ENCODE assay signal across 22 cellular contexts in the genomic region with DNA sequence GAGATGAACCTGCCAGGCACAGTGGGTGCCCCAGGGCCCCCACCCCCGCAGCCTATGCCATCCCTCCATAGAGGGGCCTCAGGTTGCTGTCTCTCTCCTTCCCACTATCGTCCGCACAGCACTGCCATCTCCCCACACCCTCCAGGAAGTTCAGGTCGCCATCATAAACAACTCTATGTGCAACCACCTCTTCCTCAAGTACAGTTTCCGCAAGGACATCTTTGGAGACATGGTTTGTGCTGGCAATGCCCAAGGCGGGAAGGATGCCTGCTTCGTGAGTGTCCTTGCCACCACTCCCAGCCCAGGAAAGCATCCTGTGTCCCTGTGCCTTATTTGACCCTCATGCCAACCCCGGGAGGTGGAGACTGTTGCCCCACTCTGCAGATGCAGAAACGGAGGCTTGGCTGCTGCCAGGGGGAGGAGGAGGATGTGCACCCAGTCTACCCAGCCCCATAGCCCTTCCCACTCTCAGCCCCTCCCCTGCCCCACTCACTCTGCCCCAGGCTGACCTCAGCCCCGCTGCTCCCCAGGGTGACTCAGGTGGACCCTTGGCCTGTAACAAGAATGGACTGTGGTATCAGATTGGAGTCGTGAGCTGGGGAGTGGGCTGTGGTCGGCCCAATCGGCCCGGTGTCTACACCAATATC. TPM values are rescaled to one million over a fixed set of nuclear protein-coding genes. Genes with fewer than 3 reads are reported as not detected.
"Had no signal": no experiment of that assay in that cellular context is flagged by ENCODE, and none has a peak within 500 bp of the region (broad histone marks: within the 10 kb centered on the region; RNA-seq: fewer than 3 reads in every experiment).

No MANE protein-coding gene starts in this region.

- H3K4me2 ChIP-seq: smooth muscle cell had no signal

- H3K36me3 ChIP-seq: thoracic aorta had no signal

- H3K27ac ChIP-seq: body of pancreas, foreskin keratinocyte, thoracic aorta had no signal

- DNase-seq: activated CD4-positive, alpha-beta T cell treated with anti-CD3 and anti-CD28 coated beads, Interleukin-2, amount 50 U/mL, for 48 hours; activated naive CD8-positive, alpha-beta T cell treated with anti-CD3 and anti-CD28 coated beads, Interleukin-2, amount 10 ng/mL, durations not matched to agents 7 days and 5 days; amygdala; body of pancreas; foreskin keratinocyte; glutamatergic neuron; hypothalamus; midbrain; nephron progenitor cell; nucleus accumbens; right cardiac atrium; stimulated activated CD4-positive, alpha-beta T cell treated with anti-CD3 and anti-CD28 coated beads, Interleukin-4, amount 100 ng/mL, for 24 hours; SW 1271; T-helper 2 cell had no signal

- H3K4me3 ChIP-seq: body of pancreas, smooth muscle cell, thoracic aorta had no signal

- H3K9me3 ChIP-seq: body of pancreas, thoracic aorta had no signal

- H3K27me3 ChIP-seq: body of pancreas had no signal

- H3K4me1 ChIP-seq: foreskin keratinocyte had no signal

- ATAC-seq: body of pancreas; foreskin keratinocyte; stimulated activated effector memory CD8-positive, alpha-beta T cell treated with anti-CD3 and anti-CD28 coated beads, Interleukin-12 subunit alpha, Interleukin-12 subunit beta, amount 100 ng/mL, for 72 hours had no signal

RNA-seq across cellular contexts. Expression of a gene that starts 3.9 kb away (rescaled TPM):
- total RNA-seq: progenitor cell of endocrine pancreas, right cardiac atrium, smooth muscle cell had no signal
- polyA plus RNA-seq: right cardiac atrium, smooth muscle cell had no signal

RNA-seq across cellular contexts. Expression of a gene that starts 9.1 kb away (rescaled TPM):
- total RNA-seq: body of pancreas, fibroblast of lung, lung microvascular endothelial cell, progenitor cell of endocrine pancreas, smooth muscle cell, thoracic aorta had no signal
- polyA plus RNA-seq: fibroblast of lung, right cardiac atrium, smooth muscle cell had no signal

RNA-seq across cellular contexts. Expression of a gene that starts 22.7 kb away (rescaled TPM):
- total RNA-seq: activated naive CD8-positive, alpha-beta T cell treated with anti-CD3 and anti-CD28 coated beads, Interleukin-2, amount 10 ng/mL, durations not matched to agents 7 days and 5 days; body of pancreas; epithelial cell of proximal tubule; fibroblast of lung; foreskin keratinocyte; lung microvascular endothelial cell; progenitor cell of endocrine pancreas; right cardiac atrium; smooth muscle cell; thoracic aorta had no signal
- polyA plus RNA-seq: fibroblast of lung, foreskin keratinocyte, keratinocyte, right cardiac atrium, smooth muscle cell had no signal

RNA-seq across cellular contexts. Expression of a gene that starts 33.6 kb away (rescaled TPM):
- total RNA-seq: body of pancreas, epithelial cell of proximal tubule, fibroblast of lung, foreskin keratinocyte, lung microvascular endothelial cell, right cardiac atrium, smooth muscle cell, thoracic aorta had no signal
- polyA plus RNA-seq: fibroblast of lung, foreskin keratinocyte, keratinocyte, right cardiac atrium, smooth muscle cell had no signal

RNA-seq across cellular contexts. Expression of a gene that starts 37.0 kb away (rescaled TPM):
- total RNA-seq: activated naive CD8-positive, alpha-beta T cell treated with anti-CD3 and anti-CD28 coated beads, Interleukin-2, amount 10 ng/mL, durations not matched to agents 7 days and 5 days; lung microvascular endothelial cell; right cardiac atrium; thoracic aorta had no signal
- polyA plus RNA-seq: fibroblast of lung, right cardiac atrium had no signal
